In genomic region chr2:84214455-84214854, GRCh38 we compare ENCODE assay signal across 17 cellular contexts.
DNase-seq lines count a peak whose midpoint lies in the region; ATAC-seq, FAIRE-seq and TF ChIP-seq lines count a peak whose summit lies in the region.
"Had no signal": no experiment of that assay in that cellular context is flagged by ENCODE, and none has a peak within 500 bp of the region (broad histone marks: within the 10 kb centered on the region; RNA-seq: fewer than 3 reads in every experiment).

No MANE protein-coding gene starts in this region.

- H3K23me2 ChIP-seq in H1 (ENCODE audit: low read depth, low read length): no peaks in the 10 kb centered on the region

- no peaks in the 10 kb centered on the region for H3K9me2 ChIP-seq in GM23338 (ENCODE audit: insufficient read depth)
- no peaks in the 10 kb centered on the region for H3K9me2 ChIP-seq in Karpas-422 (replicated peaks; ENCODE audit: insufficient read depth, low read length)

- CTCF ChIA-PET in H1 (lab: Charles Lee; ENCODE audit: partially characterized antibody): interaction anchor here (0.7 to 1.7 kb wide), 3 partner anchors 8 to 11 kb away, joined by 3 to 5 read pairs (median 3); no protein-coding TSS in a partner anchor

- H3K36me3 ChIP-seq in GM23338 (ENCODE audit: insufficient read depth) (no peaks in the 10 kb centered on the region), Karpas-422 (ENCODE audit: insufficient read depth, low read length) (no peaks in the 10 kb centered on the region), H1 (ENCODE audit: control insufficient read depth in 2 of 4, insufficient read depth in 4 of 4, low read length in 3 of 4) (no peaks in the 10 kb centered on the region), esophagus squamous epithelium (no peaks in the 10 kb centered on the region)

- H2BK15ac ChIP-seq in H1 (ENCODE audit: low read length): no peak overlapping the region

- TF ChIP-seq EP300 in H1 (IDR thresholded peaks at IDR 0.05; ENCODE audit: borderline replicate concordance in 1 of 2, low read depth in 2 of 2, low read length in 2 of 2): no peak

- no peak overlapping the region for H3K14ac ChIP-seq in H1 (ENCODE audit: insufficient read length)

- H3K9me3 Mint-ChIP-seq in GM23338 (no peaks in the 10 kb centered on the region), chondrocyte (ENCODE audit: low read depth) (no peaks in the 10 kb centered on the region)
- H3K9me3 Mint-ChIP-seq: HFFc6 had no signal

- H2AK5ac ChIP-seq in H1 (ENCODE audit: low read depth, low read length): no peak overlapping the region

- H3K18ac ChIP-seq in H1 (ENCODE audit: extremely low read depth, low read length): no peak overlapping the region

- H3K4me2 ChIP-seq in GM23338 (no peak overlapping the region), Karpas-422 (ENCODE audit: low read depth, low read length, poor library complexity, severe bottlenecking) (no peak overlapping the region), H1 (ENCODE audit: insufficient read depth in 1 of 2, low read depth in 2 of 2, low read length in 2 of 2) (no peak overlapping the region)

- H2BK12ac ChIP-seq in H1 (ENCODE audit: low read depth, low read length): no peak overlapping the region

- H3K79me2 ChIP-seq in GM23338 (replicated peaks; ENCODE audit: insufficient read depth) (no peaks in the 10 kb centered on the region), Karpas-422 (ENCODE audit: low read length) (no peaks in the 10 kb centered on the region), H1 (ENCODE audit: control insufficient read depth in 1 of 2, insufficient read depth in 2 of 2, low read length in 2 of 2) (no peaks in the 10 kb centered on the region)

- H3K4ac ChIP-seq in H1 (replicated peaks; ENCODE audit: insufficient read length, low read depth, low read length): no peak overlapping the region

- H3K9me3 ChIP-seq in Karpas-422 (ENCODE audit: low read length): no peaks in the 10 kb centered on the region
- H3K9me3 ChIP-seq in H1 (ENCODE audit: insufficient read depth in 2 of 2, low read depth in 1 of 2, low read length in 1 of 2): no peaks in the 10 kb centered on the region
- no peaks in the 10 kb centered on the region for H3K9me3 ChIP-seq in esophagus squamous epithelium

- H2BK120ac ChIP-seq in H1 (replicated peaks; ENCODE audit: low read depth, low read length): no peak overlapping the region

- H2AFZ ChIP-seq in GM23338 (no peak overlapping the region), Karpas-422 (ENCODE audit: low read length) (no peak overlapping the region), H1 (ENCODE audit: low read length) (no peak overlapping the region)

- no peak overlapping the region for H3K4me3 Mint-ChIP-seq in GM23338
- no peak overlapping the region for H3K4me3 Mint-ChIP-seq in chondrocyte (ENCODE audit: unreplicated experiment)
- H3K4me3 Mint-ChIP-seq: CD4-positive, alpha-beta memory T cell; HFFc6 had no signal

- H4K91ac ChIP-seq in H1 (replicated peaks; ENCODE audit: insufficient read length, low read length): no peak overlapping the region

- POLR2A ChIA-PET in H1 (lab: Charles Lee; ENCODE audit: partially characterized antibody): no interaction called here

- peak in 1 of 2 experiments; percentile 23; a peak in 2 of 4 replicates for TF ChIP-seq RAD21 in H1 (IDR thresholded peaks at IDR 0.05 in 1 of 2, conservative IDR thresholded peaks at IDR 0.05 in 1 of 2; ENCODE audit: low read depth in 2 of 2, low read length in 2 of 2)

- intact Hi-C loops in esophagus squamous epithelium (cut with DNase I): no loop called here

- DNase-seq in GM23338 (ENCODE audit: low spot score) (peak; percentile 11), Karpas-422 (peak; percentile 40), H1 (ENCODE audit: low read depth in 1 of 2, low spot score in 2 of 2) (no peak), chondrocyte (ENCODE audit: low spot score) (no peak), esophagus squamous epithelium (lab: John Stamatoyannopoulos, UW) (no peak)
- no peak for DNase-seq in stimulated activated CD4-positive, alpha-beta T cell treated with anti-CD3 and anti-CD28 coated beads, Interleukin-2, amount 100 ng/mL, for 24 hours
- DNase-seq: C1 segment of cervical spinal cord; Calu3; CD4-positive, alpha-beta memory T cell; COR-L47; DMS53; DMS79 treated with DMSO at 0.1 percent for 48 hours; GF-D8; GOT3; H7; HFFc6 had no signal

- H3K27ac ChIP-seq in GM23338 (ENCODE audit: low read depth) (no peak overlapping the region), Karpas-422 (ENCODE audit: low read length) (no peak overlapping the region), H1 (ENCODE audit: low read depth, low read length) (no peak overlapping the region), esophagus squamous epithelium (no peak overlapping the region)

- no peak overlapping the region for H3K4me3 ChIP-seq in GM23338
- no peak overlapping the region for H3K4me3 ChIP-seq in Karpas-422 (ENCODE audit: low read length)
- H3K4me3 ChIP-seq in H1 (ENCODE audit: extremely low read depth in 1 of 4, insufficient read depth in 2 of 4, low read depth in 3 of 4, low read length in 4 of 4): no peak overlapping the region
- no peak overlapping the region for H3K4me3 ChIP-seq in esophagus squamous epithelium

- no peak overlapping the region for H2BK20ac ChIP-seq in H1 (ENCODE audit: low read length)

- H3K36me3 Mint-ChIP-seq in GM23338 (ENCODE audit: low read depth): no peaks in the 10 kb centered on the region
- H3K36me3 Mint-ChIP-seq in chondrocyte (ENCODE audit: low read depth): no peaks in the 10 kb centered on the region
- H3K36me3 Mint-ChIP-seq: CD4-positive, alpha-beta memory T cell had no signal

- FAIRE-seq in H1 (lab: Jason Lieb, UNC): no peak

- H4K20me1 ChIP-seq in GM23338 (replicated peaks; ENCODE audit: insufficient read depth): no peaks in the 10 kb centered on the region
- H4K20me1 ChIP-seq in Karpas-422 (ENCODE audit: insufficient read depth, low read depth, low read length): no peaks in the 10 kb centered on the region
- H4K20me1 ChIP-seq in H1 (replicated peaks in 1 of 2; ENCODE audit: control insufficient read depth in 1 of 2, insufficient read depth in 2 of 2, low read length in 2 of 2): no peaks in the 10 kb centered on the region

- no peak overlapping the region for H3K56ac ChIP-seq in H1 (replicated peaks; ENCODE audit: insufficient read length, low read depth, low read length)

- H3K4me1 ChIP-seq in GM23338 (ENCODE audit: insufficient read depth) (no peaks in the 10 kb centered on the region; the same call in 1 of the 2 replicates), Karpas-422 (ENCODE audit: low read length) (peaks cover 5% of the 10 kb centered on the region), H1 (replicated peaks in 1 of 4; ENCODE audit: control insufficient read depth in 3 of 4, insufficient read depth in 4 of 4, low read length in 3 of 4) (peaks cover 0 to 4% (median under 1%) of the 10 kb centered on the region in 4 experiments; a peak in 1 of 7 replicates), esophagus squamous epithelium (no peaks in the 10 kb centered on the region)

- 64% methylated on average over 3 of the region's 3 CpGs; no CpG with 5 or more reads in 1 of the 2 experiments for WGBS in H1 (ENCODE audit: extremely low coverage in 1 of 2, insufficient coverage in 1 of 2, insufficient read length in 1 of 2, insufficient replicate concordance in 2 of 2, low coverage in 1 of 2, low lambda C conversion rate in 2 of 2, missing lambda C conversion rate in 1 of 2), 2 experiments
- 48 to 60% methylated on average over 3 of the region's 3 CpGs for whole genome bisulfite sequencing in esophagus squamous epithelium, 2 donors

- no peaks in the 10 kb centered on the region for H3F3A ChIP-seq in GM23338 (replicated peaks; ENCODE audit: low read depth)

- no peak overlapping the region for H3K9ac ChIP-seq in Karpas-422 (ENCODE audit: low read length)
- no peak overlapping the region for H3K9ac ChIP-seq in H1 (replicated peaks in 1 of 4; ENCODE audit: extremely low read depth in 1 of 4, low read depth in 3 of 4, low read length in 3 of 4)

- H4K5ac ChIP-seq in H1 (ENCODE audit: insufficient read length, low read depth, low read length): no peak overlapping the region

- H3K27me3 ChIP-seq in GM23338 (ENCODE audit: insufficient read depth) (no peaks in the 10 kb centered on the region), Karpas-422 (ENCODE audit: low read length) (no peaks in the 10 kb centered on the region), H1 (replicated peaks in 1 of 4; ENCODE audit: control insufficient read depth in 3 of 4, extremely low read depth in 1 of 4, insufficient read depth in 3 of 4, low read length in 3 of 4) (no peaks in the 10 kb centered on the region), esophagus squamous epithelium (no peaks in the 10 kb centered on the region)

- no peak overlapping the region for H2BK5ac ChIP-seq in H1 (ENCODE audit: low read depth, low read length)

- peaks cover 7% of the 10 kb centered on the region; the same call in 2 of the 3 replicates for H3K4me1 Mint-ChIP-seq in GM23338
- no peaks in the 10 kb centered on the region for H3K4me1 Mint-ChIP-seq in chondrocyte (ENCODE audit: low read depth)
- H3K4me1 Mint-ChIP-seq: CD4-positive, alpha-beta memory T cell had no signal

- TF ChIP-seq CTCF in GM23338 (conservative IDR thresholded peaks at IDR 0.05; ENCODE audit: low read depth in 2 of 2) (peak in 1 of 2 experiments; percentile 44; a peak in 3 of 4 replicates), H1 (IDR thresholded peaks at IDR 0.05; ENCODE audit: control extremely low read depth in 1 of 3, insufficient read depth in 1 of 3, low read depth in 1 of 3, low read length in 3 of 3) (peak; percentile 15 to 27 (median 17); a peak in 3 of 4 replicates), chondrocyte (IDR thresholded peaks at IDR 0.05) (no peak), esophagus squamous epithelium (IDR thresholded peaks at IDR 0.05) (no peak)

- H3K27me3 Mint-ChIP-seq in GM23338 (ENCODE audit: insufficient read depth, low read depth, poor library complexity) (no peaks in the 10 kb centered on the region), chondrocyte (ENCODE audit: low read depth) (peaks cover 20% of the 10 kb centered on the region)

- H3K23ac ChIP-seq in H1 (ENCODE audit: insufficient read length): no peak overlapping the region

- no peak overlapping the region for H3K27ac Mint-ChIP-seq in GM23338
- no peak overlapping the region for H3K27ac Mint-ChIP-seq in chondrocyte (ENCODE audit: unreplicated experiment)
- H3K27ac Mint-ChIP-seq: CD4-positive, alpha-beta memory T cell; HFFc6 had no signal

- H4K8ac ChIP-seq in H1 (ENCODE audit: extremely low read depth, insufficient read depth, low read length): no peak overlapping the region

- ATAC-seq in GM23338: peak; percentile 66
- no peak for ATAC-seq in HG02884 (IDR thresholded peaks at IDR 0.05; ENCODE audit: unreplicated experiment)

- H3K79me1 ChIP-seq in H1 (ENCODE audit: low read depth, low read length): no peaks in the 10 kb centered on the region

- TF ChIP-seq POLR2A in H1 (IDR thresholded peaks at IDR 0.05; ENCODE audit: control extremely low read depth in 1 of 2, low read depth in 2 of 2, low read length in 2 of 2) (no peak), esophagus squamous epithelium (IDR thresholded peaks at IDR 0.05) (no peak)

TF ChIP-seq in GM23338, 12 proteins besides CTCF, POLR2A, EP300 and RAD21 (continues in another document):
- TF ChIP-seq JUNB (IDR thresholded peaks at IDR 0.05; ENCODE audit: unreplicated experiment) (no peak), ZNF331 (CRISPR knock-in tag; IDR thresholded peaks at IDR 0.05; ENCODE audit: low read depth) (no peak)

TF ChIP-seq in H1, 55 proteins besides CTCF, POLR2A, EP300 and RAD21 (continues in another document):
- TF ChIP-seq GABPA (IDR thresholded peaks at IDR 0.05; ENCODE audit: borderline replicate concordance, insufficient read depth, low read length) (no peak), RBBP5 (IDR thresholded peaks at IDR 0.05; ENCODE audit: borderline replicate concordance, low read depth, low read length) (no peak)

Comparison
In these comparisons a context has a peak if more than half of its experiments do, and no peak if none do; other contexts are left out.
1. DNase-seq: peak in GM23338 (single experiment) and Karpas-422 (single experiment); none in H1 (0 of 2), chondrocyte (single experiment), stimulated activated CD4-positive, alpha-beta T cell treated with anti-CD3 and anti-CD28 coated beads, Interleukin-2, amount 100 ng/mL, for 24 hours (0 of 2) and esophagus squamous epithelium (single experiment).
2. CTCF ChIP-seq: peak in H1 (3 of 3); none in chondrocyte (single experiment) and esophagus squamous epithelium (0 of 6).